Comparison of ENCODE assay signal across 21 cellular contexts in the genomic region with DNA sequence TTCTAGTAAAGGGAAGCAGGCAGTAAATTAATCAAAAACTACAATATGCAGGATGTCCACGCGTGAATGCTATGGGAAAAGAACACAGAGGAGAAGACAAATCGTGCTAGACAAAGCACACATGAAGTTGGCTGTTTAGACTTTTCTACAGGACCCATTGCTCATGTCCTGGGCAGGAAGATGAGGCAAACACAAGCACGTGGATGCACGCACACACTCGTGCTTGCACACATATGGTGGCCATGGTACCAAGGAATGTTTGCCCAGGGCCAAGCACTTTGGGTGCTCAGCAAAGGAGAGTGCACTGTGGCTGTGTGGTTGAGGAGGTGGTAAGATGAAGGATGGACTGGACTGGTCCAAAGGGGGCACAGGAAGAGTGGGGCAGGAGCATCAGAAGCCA.
"Had no signal": no experiment of that assay in that cellular context is flagged by ENCODE, and none has a peak within 500 bp of the region (broad histone marks: within the 10 kb centered on the region; RNA-seq: fewer than 3 reads in every experiment).

No MANE protein-coding gene starts in this region.

- H3K27me3 ChIP-seq: heart right ventricle, sigmoid colon, testis had no signal

- H3K27ac ChIP-seq: coronary artery, epithelial cell of prostate, heart right ventricle, sigmoid colon, testis, VCaP had no signal

- H3K4me3 ChIP-seq: coronary artery, heart right ventricle, mucosa of descending colon, sigmoid colon, smooth muscle cell, testis had no signal

- ATAC-seq: heart right ventricle, left cardiac atrium had no signal

- DNase-seq: activated CD4-positive, CD25-positive, alpha-beta regulatory T cell treated with anti-CD3 and anti-CD28 coated beads, Interleukin-2, amount 50 U/mL, for 72 hours; activated gamma-delta T cell treated with Interleukin-2 at 50 U/mL for 16 hours; activated naive CD8-positive, alpha-beta T cell treated with anti-CD3 and anti-CD28 coated beads, Interleukin-2, amount 10 ng/mL, durations not matched to agents 7 days and 5 days; activated T-cell treated with anti-CD3 and anti-CD28 coated beads, Interleukin-2, amount 50 U/mL, for 1 hour; amniotic stem cell; endodermal cell; heart right ventricle; islet precursor cell; left cardiac atrium; mesenchymal stem cell; mucosa of descending colon; sigmoid colon; stimulated activated CD4-positive, alpha-beta T cell treated with anti-CD3 and anti-CD28 coated beads, Interleukin-15, amount 100 ng/mL, for 24 hours; stimulated activated naive CD4-positive, alpha-beta T cell; testis had no signal

- H3K4me3 Mint-ChIP-seq: activated naive CD8-positive, alpha-beta T cell treated with anti-CD3 and anti-CD28 coated beads, Interleukin-2, amount 10 ng/mL, durations not matched to agents 7 days and 5 days; endodermal cell; type B pancreatic cell had no signal

- H3K9me3 Mint-ChIP-seq: activated naive CD8-positive, alpha-beta T cell treated with anti-CD3 and anti-CD28 coated beads, Interleukin-2, amount 10 ng/mL, durations not matched to agents 7 days and 5 days; endodermal cell; type B pancreatic cell had no signal

- H3K27ac Mint-ChIP-seq: activated naive CD8-positive, alpha-beta T cell treated with anti-CD3 and anti-CD28 coated beads, Interleukin-2, amount 10 ng/mL, durations not matched to agents 7 days and 5 days; endodermal cell; type B pancreatic cell had no signal

- H3K27me3 Mint-ChIP-seq: activated naive CD8-positive, alpha-beta T cell treated with anti-CD3 and anti-CD28 coated beads, Interleukin-2, amount 10 ng/mL, durations not matched to agents 7 days and 5 days; type B pancreatic cell had no signal

- FAIRE-seq: bronchial epithelial cell had no signal

- H3K4me2 ChIP-seq: smooth muscle cell had no signal

- H3K4me1 Mint-ChIP-seq: endodermal cell had no signal

- H3K9me3 ChIP-seq: heart right ventricle, mucosa of descending colon, sigmoid colon, testis had no signal
